21 cellular contexts compared by ENCODE assay signal in genomic region chr6:112279044-112279916, GRCh38. TPM values are rescaled to one million over a fixed set of nuclear protein-coding genes. Genes with fewer than 3 reads are reported as not detected.
DNase-seq lines count a peak whose midpoint lies in the region; ATAC-seq, FAIRE-seq and TF ChIP-seq lines count a peak whose summit lies in the region.
"Had no signal": no experiment of that assay in that cellular context is flagged by ENCODE, and none has a peak within 500 bp of the region (broad histone marks: within the 10 kb centered on the region; RNA-seq: fewer than 3 reads in every experiment).

No MANE protein-coding gene starts in this region.

- H3K79me1 ChIP-seq in mesendoderm (ENCODE audit: low read length) = no peaks in the 10 kb centered on the region

- CTCF ChIA-PET in K562 (lab: Yijun Ruan, JAX; ENCODE audit: low intra/inter-chr PET ratio) = no interaction called here

- H3K36me3 ChIP-seq in K562 (ENCODE audit: control insufficient read depth, insufficient read depth, low read length) = no peaks in the 10 kb centered on the region
- H3K36me3 ChIP-seq in fibroblast of lung (ENCODE audit: control insufficient read depth, insufficient read depth, low read length) = no peaks in the 10 kb centered on the region
- no peaks in the 10 kb centered on the region for H3K36me3 ChIP-seq in tibial nerve
- no peaks in the 10 kb centered on the region for H3K36me3 ChIP-seq in mesendoderm (ENCODE audit: control insufficient read depth, insufficient read depth, low read length)
- H3K36me3 ChIP-seq: upper lobe of left lung had no signal

- no peak overlapping the region for H3K4me2 ChIP-seq in K562 (ENCODE audit: insufficient read depth, low read length)
- peak overlapping the region; percentile 28 for H3K4me2 ChIP-seq in fibroblast of lung (ENCODE audit: extremely low read depth, insufficient read depth, low read length)
- H3K4me2 ChIP-seq in mesendoderm (ENCODE audit: low read length) = no peak overlapping the region
- H3K4me2 ChIP-seq: PC-9 had no signal

- peaks cover 9% of the 10 kb centered on the region for H3K9me3 Mint-ChIP-seq in mesothelial cell of epicardium
- H3K9me3 Mint-ChIP-seq: activated CD4-positive, alpha-beta memory T cell treated with anti-CD3 and anti-CD28 coated beads, Interleukin-2, amount 10 ng/mL, durations not matched to agents 7 days and 5 days; endodermal cell; WTC11 had no signal

- no peaks in the 10 kb centered on the region for H3K27me3 Mint-ChIP-seq in mesothelial cell of epicardium (ENCODE audit: low read depth)

- no TSS peak for BruUV-seq in K562 (replicated peaks; lab: Mats Ljungman, UMichigan)

- no peak overlapping the region for H3K9ac ChIP-seq in K562 (ENCODE audit: insufficient read depth in 1 of 2, low read depth in 2 of 2, low read length in 2 of 2)
- H3K9ac ChIP-seq in fibroblast of lung (ENCODE audit: insufficient read depth, low read length) = no peak overlapping the region
- no peak overlapping the region for H3K9ac ChIP-seq in mesendoderm (ENCODE audit: low read length)

- intact Hi-C loops in K562 (cut with micrococcal nuclease) = no loop called here

- peaks cover 4% of the 10 kb centered on the region for H3K36me3 Mint-ChIP-seq in mesothelial cell of epicardium
- H3K36me3 Mint-ChIP-seq: WTC11 had no signal

- TF ChIP-seq EP300 in K562 (IDR thresholded peaks at IDR 0.05; ENCODE audit: low read length) (no peak), tibial nerve (IDR thresholded peaks at IDR 0.05) (no peak)

- no peak for DNase-seq in K562 (ENCODE audit: extremely low read depth in 1 of 4, low spot score in 3 of 4)
- peak in 1 of 2 donors; percentile 63 for DNase-seq in fibroblast of lung (ENCODE audit: low read depth in 2 of 2)
- DNase-seq in mesothelial cell of epicardium (ENCODE audit: low spot score in 2 of 2, unreplicated experiment in 2 of 2) = no peak
- DNase-seq in tibial nerve (ENCODE audit: low spot score in 2 of 2) = no peak
- DNase-seq in erythroblast (lab: John Stamatoyannopoulos, UW) = no peak
- no peak for DNase-seq in GF-D8 (lab: John Stamatoyannopoulos, UW)
- DNase-seq in mesendoderm = no peak
- DNase-seq: activated CD4-positive, alpha-beta memory T cell treated with anti-CD3 and anti-CD28 coated beads, Interleukin-2, amount 10 ng/mL, durations not matched to agents 7 days and 5 days; Caco-2; endodermal cell; foreskin melanocyte; left cardiac atrium; NCI-H1436; PC-9; stimulated activated CD4-positive, alpha-beta T cell treated with anti-CD3 and anti-CD28 coated beads, Interleukin-1b, Interleukin-23, amount 100 ng/mL, for 48 hours; stimulated activated naive CD4-positive, alpha-beta T cell treated with Interleukin-2 at 50 U/mL for 16 hours; T-helper 2 cell; upper lobe of left lung had no signal

- no peaks in the 10 kb centered on the region for H3K27me3 ChIP-seq in K562 (ENCODE audit: control insufficient read depth in 2 of 2, insufficient read depth in 2 of 2, low read length in 2 of 2)
- H3K27me3 ChIP-seq in fibroblast of lung (ENCODE audit: control insufficient read depth, insufficient read depth, low read length) = no peaks in the 10 kb centered on the region
- H3K27me3 ChIP-seq in tibial nerve = no peaks in the 10 kb centered on the region
- H3K27me3 ChIP-seq in mesendoderm (ENCODE audit: insufficient read depth, low read length, poor library complexity) = no peaks in the 10 kb centered on the region
- H3K27me3 ChIP-seq: upper lobe of left lung had no signal

- no peak overlapping the region for H3K18ac ChIP-seq in mesendoderm (ENCODE audit: low read length)

- H3K4ac ChIP-seq in mesendoderm (ENCODE audit: low read depth, low read length) = no peak overlapping the region

- no peak overlapping the region for H3K23ac ChIP-seq in mesendoderm (ENCODE audit: low read length)

- no peaks in the 10 kb centered on the region for H3K9me1 ChIP-seq in K562 (ENCODE audit: control insufficient read depth, insufficient read depth, low read length)

- no peak for FAIRE-seq in K562 (lab: Jason Lieb, UNC)
- FAIRE-seq: H54 had no signal

- H3K27ac ChIP-seq in K562 (ENCODE audit: extremely low read depth, low read depth, low read length) (no peak overlapping the region), fibroblast of lung (ENCODE audit: insufficient read depth, low read length) (peak overlapping the region; percentile 11), tibial nerve (peak overlapping the region; percentile 11 to 71 (median 48)), mesendoderm (ENCODE audit: low read depth, low read length) (no peak overlapping the region)
- H3K27ac ChIP-seq: PC-9 had no signal

- POLR2A ChIA-PET in K562 (lab: Yijun Ruan, JAX) = no interaction called here

- peaks cover 57% of the 10 kb centered on the region for H3K4me1 Mint-ChIP-seq in mesothelial cell of epicardium
- H3K4me1 Mint-ChIP-seq: endodermal cell had no signal

- 1% methylated on average over 5 of the region's 5 CpGs for WGBS in K562 (ENCODE audit: insufficient coverage, low coverage, missing lambda C conversion rate)
- 46 to 48% methylated on average over 5 of the region's 5 CpGs for WGBS in tibial nerve, 2 donors
- WGBS in mesendoderm (ENCODE audit: extremely low coverage, insufficient coverage, low lambda C conversion rate) = no CpG with 5 or more reads among the region's 5 CpGs

- H3K9me3 ChIP-seq in K562 (replicated peaks; ENCODE audit: control insufficient read depth, insufficient read depth, low read depth, low read length) = no peaks in the 10 kb centered on the region
- no peaks in the 10 kb centered on the region for H3K9me3 ChIP-seq in fibroblast of lung (ENCODE audit: control insufficient read depth, insufficient read depth, low read depth, low read length)
- no peaks in the 10 kb centered on the region for H3K9me3 ChIP-seq in tibial nerve
- H3K9me3 ChIP-seq: Caco-2, upper lobe of left lung had no signal

- no peak for TF ChIP-seq RAD21 in K562 (CRISPR knock-in tag; conservative IDR thresholded peaks at IDR 0.05 in 1 of 2, IDR thresholded peaks at IDR 0.05 in 1 of 2)

- no peaks in the 10 kb centered on the region for H3K79me2 ChIP-seq in K562 (ENCODE audit: control insufficient read depth, insufficient read depth, low read length)
- no peaks in the 10 kb centered on the region for H3K79me2 ChIP-seq in fibroblast of lung (ENCODE audit: control insufficient read depth, insufficient read depth, low read length)
- no peaks in the 10 kb centered on the region for H3K79me2 ChIP-seq in mesendoderm (ENCODE audit: control insufficient read depth, insufficient read depth, low read length)

- H2BK120ac ChIP-seq in mesendoderm (ENCODE audit: low read depth, low read length) = no peak overlapping the region

- no peak overlapping the region for H2AFZ ChIP-seq in K562 (ENCODE audit: low read depth, low read length)
- H2AFZ ChIP-seq in fibroblast of lung (ENCODE audit: low read length) = peak overlapping the region; percentile 44
- H2AFZ ChIP-seq: PC-9 had no signal

- H3K4me3 ChIP-seq in K562 (no peak overlapping the region), fibroblast of lung (replicated peaks in 1 of 4; ENCODE audit: control extremely low read depth in 1 of 4, insufficient read depth in 1 of 4, low read depth in 3 of 4, low read length in 4 of 4) (no peak overlapping the region), tibial nerve (no peak overlapping the region), mesendoderm (ENCODE audit: low read length) (no peak overlapping the region)
- H3K4me3 ChIP-seq: PC-9, upper lobe of left lung had no signal

- TF ChIP-seq POLR2A in K562 (conservative IDR thresholded peaks at IDR 0.05) (no peak), tibial nerve (IDR thresholded peaks at IDR 0.05) (no peak), erythroblast (IDR thresholded peaks at IDR 0.05; ENCODE audit: low read length) (no peak)

- no peak overlapping the region for H4K8ac ChIP-seq in mesendoderm (ENCODE audit: low read depth, low read length)

- no peak overlapping the region for H3K4me3 Mint-ChIP-seq in mesothelial cell of epicardium
- H3K4me3 Mint-ChIP-seq: activated CD4-positive, alpha-beta memory T cell treated with anti-CD3 and anti-CD28 coated beads, Interleukin-2, amount 10 ng/mL, durations not matched to agents 7 days and 5 days; endodermal cell; WTC11 had no signal

- H3K4me1 ChIP-seq in K562 (replicated peaks in 1 of 2; ENCODE audit: control insufficient read depth in 2 of 2, insufficient read depth in 2 of 2, low read length in 2 of 2) = no peaks in the 10 kb centered on the region
- peaks cover 17% of the 10 kb centered on the region for H3K4me1 ChIP-seq in fibroblast of lung (ENCODE audit: control insufficient read depth, extremely low read depth, insufficient read depth, low read length)
- H3K4me1 ChIP-seq in tibial nerve = peaks cover 0 to 42% (median 22%) of the 10 kb centered on the region in 4 donors
- no peaks in the 10 kb centered on the region for H3K4me1 ChIP-seq in mesendoderm (ENCODE audit: control insufficient read depth, low read depth, low read length)

- H4K20me1 ChIP-seq in K562 (replicated peaks; ENCODE audit: control insufficient read depth, insufficient read depth, low read length) (no peaks in the 10 kb centered on the region), fibroblast of lung (ENCODE audit: control insufficient read depth, extremely low read depth, insufficient read depth, low read length) (no peaks in the 10 kb centered on the region)

- H3K27ac Mint-ChIP-seq in mesothelial cell of epicardium = peak overlapping the region; percentile 75
- H3K27ac Mint-ChIP-seq: activated CD4-positive, alpha-beta memory T cell treated with anti-CD3 and anti-CD28 coated beads, Interleukin-2, amount 10 ng/mL, durations not matched to agents 7 days and 5 days; endodermal cell; WTC11 had no signal

- no peak overlapping the region for H2AK5ac ChIP-seq in mesendoderm (ENCODE audit: low read length)

- no peak overlapping the region for H2BK5ac ChIP-seq in mesendoderm (ENCODE audit: low read length)

- H2BK15ac ChIP-seq in mesendoderm (replicated peaks; ENCODE audit: low read depth) = no peak overlapping the region

- no peak for ATAC-seq in K562
- no peak for ATAC-seq in GM18520 (IDR thresholded peaks at IDR 0.05; ENCODE audit: unreplicated experiment)
- ATAC-seq: WTC11 had no signal

- H3K56ac ChIP-seq in mesendoderm (ENCODE audit: low read length) = no peak overlapping the region

- no peak overlapping the region for H4K5ac ChIP-seq in mesendoderm (ENCODE audit: low read length)

- in situ Hi-C loops in K562 (cut with MboI) = no loop called here

- TF ChIP-seq CTCF in K562 (IDR thresholded peaks at IDR 0.05 in 2 of 3, conservative IDR thresholded peaks at IDR 0.05 in 1 of 3; ENCODE audit: insufficient read depth in 2 of 3, low read depth in 1 of 3, low read length in 3 of 3) = no peak
- no peak for TF ChIP-seq CTCF in fibroblast of lung (conservative IDR thresholded peaks at IDR 0.05 in 1 of 2, IDR thresholded peaks at IDR 0.05 in 1 of 2; ENCODE audit: low read depth in 1 of 2, low read length in 2 of 2)
- TF ChIP-seq CTCF in mesothelial cell of epicardium (IDR thresholded peaks at IDR 0.05; ENCODE audit: unreplicated experiment) = no peak
- TF ChIP-seq CTCF in tibial nerve (IDR thresholded peaks at IDR 0.05) = no peak

RNA-seq across cellular contexts. Expression of gene LAMA4, which starts 24.9 kb away (rescaled TPM):
- 0.07 and 0.92 TPM in 2 replicates for total RNA-seq in K562 (2011; cell fraction: chromatin; rRNA removed; ENCODE audit: low replicate concordance)
- total RNA-seq in K562 (2011; cell fraction: nucleolus; rRNA removed) = under 0.01 and 0.50 TPM in 2 replicates
- 0.44 and 1.4 TPM in 2 replicates for total RNA-seq in K562 (2011; cell fraction: nucleoplasm; rRNA removed)
- total RNA-seq in K562 (2014; rRNA removed) (0.08 and 0.09 TPM in 2 replicates), K562 (2014; rRNA removed; fragmentation: Illumina TruSeq; extraction: Trizol) (0.57 and 0.84 TPM in 2 replicates), K562 (2015; rRNA removed; fragmentation: Illumina TruSeq; extraction: Trizol) (0.51 and 0.60 TPM in 2 replicates), K562 (2021) (0.60 and 1.1 TPM in 2 replicates), fibroblast of lung (494 and 636 TPM in 2 replicates), mesothelial cell of epicardium (41.5 to 49.4 TPM (median 46.4 TPM) in 3 replicates), tibial nerve (100 to 1,000 TPM; 229 to 524 (median 468) TPM)
- polyA plus RNA-seq in K562 (2011; rRNA removed) (0.45 and 2.9 TPM in 2 replicates), K562 (2014; fragmentation: Illumina TruSeq; extraction: Trizol) (0.26 and 0.36 TPM in 2 replicates), K562 (2014; fragmentation: Nextera tagmentation; extraction: Ambion mirVana) (under 1 TPM; 0.28 to 0.56 TPM), K562 (2014; rRNA removed) (0.05 and 0.32 TPM in 2 replicates), fibroblast of lung (183 and 662 TPM in 2 replicates)
- 0.18 and 0.25 TPM in 2 replicates for polyA plus RNA-seq in K562 (2011; cell fraction: cytosol; rRNA removed)
- 0.58 and 0.80 TPM in 2 replicates for polyA plus RNA-seq in K562 (2011; cell fraction: nucleus; rRNA removed)
- polyA plus RNA-seq in K562 (2012) = 0.10 and 0.57 TPM in 2 replicates
- polyA minus RNA-seq in K562 (2011; rRNA and poly(A)+ RNA removed) = 1.1 and 5.6 TPM in 2 replicates
- 1.0 TPM in 1 of 2 replicates, not detected in the other for polyA minus RNA-seq in K562 (2011; cell fraction: cytosol; rRNA and poly(A)+ RNA removed)
- polyA minus RNA-seq in K562 (2011; cell fraction: nucleus; rRNA and poly(A)+ RNA removed) = 1.2 and 1.7 TPM in 2 replicates
- polyA plus RNA-seq in fibroblast of lung (2012) = 153 and 500 TPM in 2 replicates
- polyA minus RNA-seq in fibroblast of lung (ENCODE audit: low replicate concordance) = 336 and 720 TPM in 2 replicates
- 3.3 TPM for polyA plus RNA-seq in mesendoderm (2013, experiment 1 of 2)
- polyA plus RNA-seq in mesendoderm (2013, experiment 2 of 2) = 1.6 TPM
- total RNA-seq: activated CD4-positive, alpha-beta memory T cell treated with anti-CD3 and anti-CD28 coated beads, Interleukin-2, amount 10 ng/mL, durations not matched to agents 7 days and 5 days; Caco-2 had no signal

Comparison
In these comparisons a context has a peak if more than half of its experiments do, and no peak if none do; other contexts are left out.
1. H3K27ac ChIP-seq: peak in fibroblast of lung (single experiment) and tibial nerve (4 of 4); none in K562 (single experiment) and mesendoderm (single experiment).
2. RNA of gene LAMA4, which starts 24.9 kb away (total RNA-seq): 494 to 636 TPM in fibroblast of lung, 229 to 524 TPM in tibial nerve and 41.5 to 49.4 TPM in mesothelial cell of epicardium; under 0.01 to 1.4 TPM in K562; every median in the first group is over 10 times any median in the second.